In the genomic region with DNA sequence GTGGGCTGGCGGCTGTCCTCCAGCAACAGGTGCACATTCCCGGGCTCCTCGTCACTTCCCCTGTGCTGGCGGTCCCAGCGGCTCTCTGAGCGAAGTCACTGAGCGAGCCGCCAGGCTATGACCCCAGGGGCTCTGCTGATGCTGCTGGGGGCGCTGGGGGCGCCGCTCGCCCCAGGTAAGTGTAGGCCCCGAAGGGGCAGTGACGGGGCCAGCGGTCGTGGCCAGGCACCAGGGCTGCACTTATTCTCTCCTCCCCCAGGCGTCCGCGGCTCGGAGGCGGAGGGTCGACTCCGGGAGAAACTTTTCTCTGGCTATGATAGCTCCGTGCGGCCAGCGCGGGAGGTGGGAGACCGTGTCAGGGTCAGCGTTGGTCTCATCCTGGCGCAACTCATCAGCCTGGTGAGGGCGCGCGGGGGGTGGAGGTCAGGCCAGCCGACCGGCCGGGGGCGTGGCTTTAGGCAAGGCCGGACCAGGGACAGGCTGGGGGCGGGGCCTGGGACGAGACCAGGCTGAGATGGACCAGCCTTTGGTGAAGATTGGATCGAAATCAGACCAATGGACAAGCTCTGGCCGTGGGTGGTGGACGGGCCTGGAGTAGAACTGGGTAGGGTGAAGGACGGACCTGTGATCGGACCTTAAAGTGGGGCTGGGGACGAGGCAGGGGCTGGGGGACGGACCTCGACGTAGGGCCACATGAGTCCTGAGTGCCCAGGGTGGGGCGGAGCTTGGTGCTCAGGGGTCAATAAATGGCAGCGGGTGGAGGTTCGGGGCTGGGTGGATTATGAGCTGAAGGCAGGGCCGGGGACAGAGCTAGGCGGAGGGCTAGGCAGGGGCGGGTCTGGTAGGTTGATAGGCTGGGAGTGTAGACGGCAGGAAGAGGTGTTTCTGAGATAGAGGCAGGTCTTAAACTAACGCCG, we compare ENCODE assay signal across 2 cellular contexts.
TF ChIP-seq lines count a peak whose summit lies in the region.

A gene with protein sequence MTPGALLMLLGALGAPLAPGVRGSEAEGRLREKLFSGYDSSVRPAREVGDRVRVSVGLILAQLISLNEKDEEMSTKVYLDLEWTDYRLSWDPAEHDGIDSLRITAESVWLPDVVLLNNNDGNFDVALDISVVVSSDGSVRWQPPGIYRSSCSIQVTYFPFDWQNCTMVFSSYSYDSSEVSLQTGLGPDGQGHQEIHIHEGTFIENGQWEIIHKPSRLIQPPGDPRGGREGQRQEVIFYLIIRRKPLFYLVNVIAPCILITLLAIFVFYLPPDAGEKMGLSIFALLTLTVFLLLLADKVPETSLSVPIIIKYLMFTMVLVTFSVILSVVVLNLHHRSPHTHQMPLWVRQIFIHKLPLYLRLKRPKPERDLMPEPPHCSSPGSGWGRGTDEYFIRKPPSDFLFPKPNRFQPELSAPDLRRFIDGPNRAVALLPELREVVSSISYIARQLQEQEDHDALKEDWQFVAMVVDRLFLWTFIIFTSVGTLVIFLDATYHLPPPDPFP (plus strand): TSS at position 51 of the 917 bp plus-strand sequence. CDS start 67 bp downstream, at position 118.

TF ChIP-seq in HEK293, 187 proteins besides CTCF, POLR2A, EP300 and RAD21 (continues in another document):
- TF ChIP-seq KLF16 (tag by site-specific recombination; IDR thresholded peaks at IDR 0.05) (peak; percentile 65), SP3 (tag by site-specific recombination; IDR thresholded peaks at IDR 0.05) (peak; percentile 83), ZNF335 (tag by site-specific recombination; conservative IDR thresholded peaks at IDR 0.05) (peak; percentile 7), SCRT2 (tag by site-specific recombination; IDR thresholded peaks at IDR 0.05) (peak; percentile 99), ZNF324 (tag by site-specific recombination; IDR thresholded peaks at IDR 0.05) (0 out of 2 replicates have a peak, but pooled peaks have one; percentile 13), GLIS1 (tag by site-specific recombination; IDR thresholded peaks at IDR 0.05) (peak; percentile 84), ZBTB17 (tag by site-specific recombination; IDR thresholded peaks at IDR 0.05) (peak; percentile 96), ZFHX2 (tag by site-specific recombination; conservative IDR thresholded peaks at IDR 0.05) (peak; percentile 5; the same call in 1 of the 2 replicates), IKZF3 (tag by site-specific recombination; IDR thresholded peaks at IDR 0.05) (no peak), ZXDB (tag by site-specific recombination; IDR thresholded peaks at IDR 0.05) (0 out of 2 replicates have a peak, but pooled peaks have one; percentile 14), ZEB2 (tag by site-specific recombination; IDR thresholded peaks at IDR 0.05) (peak; percentile 56; the same call in 1 of the 2 replicates), ZNF132 (tag by site-specific recombination; IDR thresholded peaks at IDR 0.05; ENCODE audit: borderline replicate concordance) (no peak)
- TF ChIP-seq, protein P1, sequence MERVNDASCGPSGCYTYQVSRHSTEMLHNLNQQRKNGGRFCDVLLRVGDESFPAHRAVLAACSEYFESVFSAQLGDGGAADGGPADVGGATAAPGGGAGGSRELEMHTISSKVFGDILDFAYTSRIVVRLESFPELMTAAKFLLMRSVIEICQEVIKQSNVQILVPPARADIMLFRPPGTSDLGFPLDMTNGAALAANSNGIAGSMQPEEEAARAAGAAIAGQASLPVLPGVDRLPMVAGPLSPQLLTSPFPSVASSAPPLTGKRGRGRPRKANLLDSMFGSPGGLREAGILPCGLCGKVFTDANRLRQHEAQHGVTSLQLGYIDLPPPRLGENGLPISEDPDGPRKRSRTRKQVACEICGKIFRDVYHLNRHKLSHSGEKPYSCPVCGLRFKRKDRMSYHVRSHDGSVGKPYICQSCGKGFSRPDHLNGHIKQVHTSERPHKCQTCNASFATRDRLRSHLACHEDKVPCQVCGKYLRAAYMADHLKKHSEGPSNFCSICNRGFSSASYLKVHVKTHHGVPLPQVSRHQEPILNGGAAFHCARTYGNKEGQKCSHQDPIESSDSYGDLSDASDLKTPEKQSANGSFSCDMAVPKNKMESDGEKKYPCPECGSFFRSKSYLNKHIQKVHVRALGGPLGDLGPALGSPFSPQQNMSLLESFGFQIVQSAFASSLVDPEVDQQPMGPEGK (tag by site-specific recombination; IDR thresholded peaks at IDR 0.05), result peak; percentile 73
- TF ChIP-seq, protein P2, sequence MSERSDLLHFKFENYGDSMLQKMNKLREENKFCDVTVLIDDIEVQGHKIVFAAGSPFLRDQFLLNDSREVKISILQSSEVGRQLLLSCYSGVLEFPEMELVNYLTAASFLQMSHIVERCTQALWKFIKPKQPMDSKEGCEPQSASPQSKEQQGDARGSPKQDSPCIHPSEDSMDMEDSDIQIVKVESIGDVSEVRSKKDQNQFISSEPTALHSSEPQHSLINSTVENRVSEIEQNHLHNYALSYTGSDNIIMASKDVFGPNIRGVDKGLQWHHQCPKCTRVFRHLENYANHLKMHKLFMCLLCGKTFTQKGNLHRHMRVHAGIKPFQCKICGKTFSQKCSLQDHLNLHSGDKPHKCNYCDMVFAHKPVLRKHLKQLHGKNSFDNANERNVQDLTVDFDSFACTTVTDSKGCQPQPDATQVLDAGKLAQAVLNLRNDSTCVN (tag by site-specific recombination; optimal IDR thresholded peaks at IDR 0.05), result peak; percentile 39
- TF ChIP-seq, protein P3, sequence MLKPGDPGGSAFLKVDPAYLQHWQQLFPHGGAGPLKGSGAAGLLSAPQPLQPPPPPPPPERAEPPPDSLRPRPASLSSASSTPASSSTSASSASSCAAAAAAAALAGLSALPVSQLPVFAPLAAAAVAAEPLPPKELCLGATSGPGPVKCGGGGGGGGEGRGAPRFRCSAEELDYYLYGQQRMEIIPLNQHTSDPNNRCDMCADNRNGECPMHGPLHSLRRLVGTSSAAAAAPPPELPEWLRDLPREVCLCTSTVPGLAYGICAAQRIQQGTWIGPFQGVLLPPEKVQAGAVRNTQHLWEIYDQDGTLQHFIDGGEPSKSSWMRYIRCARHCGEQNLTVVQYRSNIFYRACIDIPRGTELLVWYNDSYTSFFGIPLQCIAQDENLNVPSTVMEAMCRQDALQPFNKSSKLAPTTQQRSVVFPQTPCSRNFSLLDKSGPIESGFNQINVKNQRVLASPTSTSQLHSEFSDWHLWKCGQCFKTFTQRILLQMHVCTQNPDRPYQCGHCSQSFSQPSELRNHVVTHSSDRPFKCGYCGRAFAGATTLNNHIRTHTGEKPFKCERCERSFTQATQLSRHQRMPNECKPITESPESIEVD (tag by site-specific recombination; IDR thresholded peaks at IDR 0.05), result no peak
- TF ChIP-seq, protein P4, sequence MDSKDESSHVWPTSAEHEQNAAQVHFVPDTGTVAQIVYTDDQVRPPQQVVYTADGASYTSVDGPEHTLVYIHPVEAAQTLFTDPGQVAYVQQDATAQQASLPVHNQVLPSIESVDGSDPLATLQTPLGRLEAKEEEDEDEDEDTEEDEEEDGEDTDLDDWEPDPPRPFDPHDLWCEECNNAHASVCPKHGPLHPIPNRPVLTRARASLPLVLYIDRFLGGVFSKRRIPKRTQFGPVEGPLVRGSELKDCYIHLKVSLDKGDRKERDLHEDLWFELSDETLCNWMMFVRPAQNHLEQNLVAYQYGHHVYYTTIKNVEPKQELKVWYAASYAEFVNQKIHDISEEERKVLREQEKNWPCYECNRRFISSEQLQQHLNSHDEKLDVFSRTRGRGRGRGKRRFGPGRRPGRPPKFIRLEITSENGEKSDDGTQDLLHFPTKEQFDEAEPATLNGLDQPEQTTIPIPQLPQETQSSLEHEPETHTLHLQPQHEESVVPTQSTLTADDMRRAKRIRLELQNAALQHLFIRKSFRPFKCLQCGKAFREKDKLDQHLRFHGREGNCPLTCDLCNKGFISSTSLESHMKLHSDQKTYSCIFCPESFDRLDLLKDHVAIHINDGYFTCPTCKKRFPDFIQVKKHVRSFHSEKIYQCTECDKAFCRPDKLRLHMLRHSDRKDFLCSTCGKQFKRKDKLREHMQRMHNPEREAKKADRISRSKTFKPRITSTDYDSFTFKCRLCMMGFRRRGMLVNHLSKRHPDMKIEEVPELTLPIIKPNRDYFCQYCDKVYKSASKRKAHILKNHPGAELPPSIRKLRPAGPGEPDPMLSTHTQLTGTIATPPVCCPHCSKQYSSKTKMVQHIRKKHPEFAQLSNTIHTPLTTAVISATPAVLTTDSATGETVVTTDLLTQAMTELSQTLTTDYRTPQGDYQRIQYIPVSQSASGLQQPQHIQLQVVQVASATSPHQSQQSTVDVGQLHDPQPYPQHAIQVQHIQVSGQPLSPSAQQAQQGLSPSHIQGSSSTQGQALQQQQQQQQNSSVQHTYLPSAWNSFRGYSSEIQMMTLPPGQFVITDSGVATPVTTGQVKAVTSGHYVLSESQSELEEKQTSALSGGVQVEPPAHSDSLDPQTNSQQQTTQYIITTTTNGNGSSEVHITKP (tag by site-specific recombination; IDR thresholded peaks at IDR 0.05), result peak; percentile 45; the same call in 1 of the 2 replicates

TF ChIP-seq in HepG2, 621 proteins besides CTCF, POLR2A, EP300 and RAD21 (continues in another document):
- TF ChIP-seq ZNF10 (CRISPR knock-in tag; IDR thresholded peaks at IDR 0.05; ENCODE audit: borderline replicate concordance, low read depth), result no peak
- TF ChIP-seq ZNF501 (CRISPR knock-in tag; IDR thresholded peaks at IDR 0.05), result peak; percentile 85
- TF ChIP-seq ZNF83 (CRISPR knock-in tag; IDR thresholded peaks at IDR 0.05; ENCODE audit: borderline replicate concordance), result no peak
- TF ChIP-seq MLLT10 (CRISPR knock-in tag; IDR thresholded peaks at IDR 0.05), result no peak
- peak; percentile 84 for TF ChIP-seq SP4 (CRISPR knock-in tag; IDR thresholded peaks at IDR 0.05)
- TF ChIP-seq, protein P5, sequence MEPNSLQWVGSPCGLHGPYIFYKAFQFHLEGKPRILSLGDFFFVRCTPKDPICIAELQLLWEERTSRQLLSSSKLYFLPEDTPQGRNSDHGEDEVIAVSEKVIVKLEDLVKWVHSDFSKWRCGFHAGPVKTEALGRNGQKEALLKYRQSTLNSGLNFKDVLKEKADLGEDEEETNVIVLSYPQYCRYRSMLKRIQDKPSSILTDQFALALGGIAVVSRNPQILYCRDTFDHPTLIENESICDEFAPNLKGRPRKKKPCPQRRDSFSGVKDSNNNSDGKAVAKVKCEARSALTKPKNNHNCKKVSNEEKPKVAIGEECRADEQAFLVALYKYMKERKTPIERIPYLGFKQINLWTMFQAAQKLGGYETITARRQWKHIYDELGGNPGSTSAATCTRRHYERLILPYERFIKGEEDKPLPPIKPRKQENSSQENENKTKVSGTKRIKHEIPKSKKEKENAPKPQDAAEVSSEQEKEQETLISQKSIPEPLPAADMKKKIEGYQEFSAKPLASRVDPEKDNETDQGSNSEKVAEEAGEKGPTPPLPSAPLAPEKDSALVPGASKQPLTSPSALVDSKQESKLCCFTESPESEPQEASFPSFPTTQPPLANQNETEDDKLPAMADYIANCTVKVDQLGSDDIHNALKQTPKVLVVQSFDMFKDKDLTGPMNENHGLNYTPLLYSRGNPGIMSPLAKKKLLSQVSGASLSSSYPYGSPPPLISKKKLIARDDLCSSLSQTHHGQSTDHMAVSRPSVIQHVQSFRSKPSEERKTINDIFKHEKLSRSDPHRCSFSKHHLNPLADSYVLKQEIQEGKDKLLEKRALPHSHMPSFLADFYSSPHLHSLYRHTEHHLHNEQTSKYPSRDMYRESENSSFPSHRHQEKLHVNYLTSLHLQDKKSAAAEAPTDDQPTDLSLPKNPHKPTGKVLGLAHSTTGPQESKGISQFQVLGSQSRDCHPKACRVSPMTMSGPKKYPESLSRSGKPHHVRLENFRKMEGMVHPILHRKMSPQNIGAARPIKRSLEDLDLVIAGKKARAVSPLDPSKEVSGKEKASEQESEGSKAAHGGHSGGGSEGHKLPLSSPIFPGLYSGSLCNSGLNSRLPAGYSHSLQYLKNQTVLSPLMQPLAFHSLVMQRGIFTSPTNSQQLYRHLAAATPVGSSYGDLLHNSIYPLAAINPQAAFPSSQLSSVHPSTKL (CRISPR knock-in tag; IDR thresholded peaks at IDR 0.05), result peak; percentile 34; the same call in 1 of the 2 replicates
- TF ChIP-seq ZC3H4 (CRISPR knock-in tag; IDR thresholded peaks at IDR 0.05; ENCODE audit: borderline replicate concordance), result no peak
- peak; percentile 78 for TF ChIP-seq RXRA (CRISPR knock-in tag; IDR thresholded peaks at IDR 0.05)
- TF ChIP-seq, protein P6, sequence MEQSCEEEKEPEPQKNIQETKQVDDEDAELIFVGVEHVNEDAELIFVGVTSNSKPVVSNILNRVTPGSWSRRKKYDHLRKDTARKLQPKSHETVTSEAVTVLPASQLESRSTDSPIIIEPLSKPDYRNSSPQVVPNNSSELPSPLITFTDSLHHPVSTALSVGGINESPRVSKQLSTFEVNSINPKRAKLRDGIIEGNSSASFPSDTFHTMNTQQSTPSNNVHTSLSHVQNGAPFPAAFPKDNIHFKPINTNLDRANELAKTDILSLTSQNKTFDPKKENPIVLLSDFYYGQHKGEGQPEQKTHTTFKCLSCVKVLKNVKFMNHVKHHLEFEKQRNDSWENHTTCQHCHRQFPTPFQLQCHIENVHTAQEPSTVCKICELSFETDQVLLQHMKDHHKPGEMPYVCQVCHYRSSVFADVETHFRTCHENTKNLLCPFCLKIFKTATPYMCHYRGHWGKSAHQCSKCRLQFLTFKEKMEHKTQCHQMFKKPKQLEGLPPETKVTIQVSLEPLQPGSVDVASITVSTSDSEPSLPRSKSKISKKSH (CRISPR knock-in tag; IDR thresholded peaks at IDR 0.05; ENCODE audit: borderline replicate concordance), result no peak
- TF ChIP-seq ZC3H13 (CRISPR knock-in tag; IDR thresholded peaks at IDR 0.05), result peak; percentile 92
- TF ChIP-seq, protein P7, sequence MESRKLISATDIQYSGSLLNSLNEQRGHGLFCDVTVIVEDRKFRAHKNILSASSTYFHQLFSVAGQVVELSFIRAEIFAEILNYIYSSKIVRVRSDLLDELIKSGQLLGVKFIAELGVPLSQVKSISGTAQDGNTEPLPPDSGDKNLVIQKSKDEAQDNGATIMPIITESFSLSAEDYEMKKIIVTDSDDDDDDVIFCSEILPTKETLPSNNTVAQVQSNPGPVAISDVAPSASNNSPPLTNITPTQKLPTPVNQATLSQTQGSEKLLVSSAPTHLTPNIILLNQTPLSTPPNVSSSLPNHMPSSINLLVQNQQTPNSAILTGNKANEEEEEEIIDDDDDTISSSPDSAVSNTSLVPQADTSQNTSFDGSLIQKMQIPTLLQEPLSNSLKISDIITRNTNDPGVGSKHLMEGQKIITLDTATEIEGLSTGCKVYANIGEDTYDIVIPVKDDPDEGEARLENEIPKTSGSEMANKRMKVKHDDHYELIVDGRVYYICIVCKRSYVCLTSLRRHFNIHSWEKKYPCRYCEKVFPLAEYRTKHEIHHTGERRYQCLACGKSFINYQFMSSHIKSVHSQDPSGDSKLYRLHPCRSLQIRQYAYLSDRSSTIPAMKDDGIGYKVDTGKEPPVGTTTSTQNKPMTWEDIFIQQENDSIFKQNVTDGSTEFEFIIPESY (CRISPR knock-in tag; IDR thresholded peaks at IDR 0.05), result no peak
- peak; percentile 78 for TF ChIP-seq RBFOX2 (IDR thresholded peaks at IDR 0.05; ENCODE audit: low read depth, low read length)
- no peak for TF ChIP-seq ZFP82 (CRISPR knock-in tag; IDR thresholded peaks at IDR 0.05; ENCODE audit: borderline replicate concordance)
- no peak for TF ChIP-seq SP2 (CRISPR knock-in tag; IDR thresholded peaks at IDR 0.05)
- TF ChIP-seq MYNN (CRISPR knock-in tag; IDR thresholded peaks at IDR 0.05; ENCODE audit: low read depth), result no peak
- TF ChIP-seq ZNF768 (CRISPR knock-in tag; IDR thresholded peaks at IDR 0.05), result 0 out of 2 replicates have a peak, but pooled peaks have one; percentile 51
- TF ChIP-seq AGO1 (IDR thresholded peaks at IDR 0.05; ENCODE audit: low read depth, low read length, poor library complexity, severe bottlenecking), result peak; percentile 72
